8 cellular contexts compared by ENCODE assay signal in genomic region chr10:122342293-122343134, GRCh38. TPM values are rescaled to one million over a fixed set of nuclear protein-coding genes. Genes with fewer than 3 reads are reported as not detected.
A peak's percentile ranks its signal among the peaks of the same experiment; 100 is the strongest.
DNase-seq lines count a peak whose midpoint lies in the region; ATAC-seq, FAIRE-seq and TF ChIP-seq lines count a peak whose summit lies in the region.

No MANE protein-coding gene starts in this region.

- SMC1A ChIA-PET in GM12878 (lab: Charles Lee; ENCODE audit: uncharacterized antibody, unreplicated experiment): interaction anchor here (0.7 to 4.0 kb wide), 9 partner anchors 14 to 364 kb away, joined by 3 to 43 read pairs (median 5); no protein-coding TSS in a partner anchor

- BruUV-seq in GM12878 (replicated peaks; lab: Mats Ljungman, UMichigan): no TSS peak

- no peaks in the 10 kb centered on the region for H4K20me1 ChIP-seq in GM12878 (ENCODE audit: control insufficient read depth, insufficient read depth)

- peak; percentile 41 to 60 (median 50) for DNase-seq in CD4-positive, alpha-beta T cell
- DNase-seq in HFFc6 (peak; percentile 61), T-helper 9 cell (peak; percentile 39), GM12878 (ENCODE audit: low read depth, low spot score) (no peak), NCI-H2081 treated with DMSO at 0.1 percent for 48 hours (lab: John Stamatoyannopoulos, UW) (no peak), cortex of kidney (lab: John Stamatoyannopoulos, UW) (no peak)
- DNase-seq in stimulated activated CD4-positive, alpha-beta T cell treated with anti-CD3 and anti-CD28 coated beads, Interleukin-1b, Interleukin-23, amount 100 ng/mL, for 1 hour (ENCODE audit: low read depth in 2 of 2): peak; percentile 26 to 38

- H3K36me3 ChIP-seq in GM12878 (ENCODE audit: control insufficient read depth in 2 of 2, insufficient read depth in 2 of 2, low read length in 1 of 2) (no peaks in the 10 kb centered on the region), iPS-20b (ENCODE audit: insufficient read depth, low read depth, low read length) (no peaks in the 10 kb centered on the region)

- no peak overlapping the region for H3K27ac ChIP-seq in CD4-positive, alpha-beta T cell (ENCODE audit: low read depth, low read length)
- H3K27ac ChIP-seq in GM12878 (ENCODE audit: control insufficient read depth, insufficient read depth) (no peak overlapping the region), iPS-20b (ENCODE audit: low read length) (peak overlapping the region; percentile 8)

- no peak overlapping the region for H3K4me3 Mint-ChIP-seq in CD4-positive, alpha-beta T cell
- H3K4me3 Mint-ChIP-seq in HFFc6: no peak overlapping the region

- CTCF ChIA-PET in CD4-positive, alpha-beta T cell (lab: Charles Lee): interaction anchor here (0.6 to 3.6 kb wide), 8 partner anchors 32 to 223 kb away, joined by 3 to 30 read pairs (median 3); partner anchors contain the start of gene PLEKHA1
- CTCF ChIA-PET in GM12878 (lab: Yijun Ruan, JAX): interaction anchor here (0.7 to 4.4 kb wide), 8 partner anchors 18 to 223 kb away, joined by 3 to 91 read pairs (median 5); no protein-coding TSS in a partner anchor

- no peak for TF ChIP-seq POLR2A in GM12878 (IDR thresholded peaks at IDR 0.05; ENCODE audit: low read depth, low read length)

- peaks cover 7% of the 10 kb centered on the region for H3K27me3 Mint-ChIP-seq in CD4-positive, alpha-beta T cell
- peaks cover 11% of the 10 kb centered on the region for H3K27me3 Mint-ChIP-seq in HFFc6 (ENCODE audit: insufficient read depth)

- TF ChIP-seq CTCF in CD4-positive, alpha-beta T cell (IDR thresholded peaks at IDR 0.05): peak; percentile 80
- TF ChIP-seq CTCF in HFFc6 (IDR thresholded peaks at IDR 0.05) (peak; percentile 93), GM12878 (IDR thresholded peaks at IDR 0.05 in 2 of 3, conservative IDR thresholded peaks at IDR 0.05 in 1 of 3; ENCODE audit: control insufficient read depth in 2 of 3, extremely low read depth in 1 of 3, insufficient read depth in 1 of 3, low read depth in 3 of 3, low read length in 3 of 3) (peak; percentile 58 to 63 (median 62))

- H3K27me3 ChIP-seq in CD4-positive, alpha-beta T cell (ENCODE audit: control insufficient read depth, insufficient read depth, low read length): no peaks in the 10 kb centered on the region
- H3K27me3 ChIP-seq in GM12878 (replicated peaks in 1 of 2; ENCODE audit: control insufficient read depth in 2 of 2, insufficient read depth in 2 of 2, low read length in 1 of 2) (peaks cover 0 to 6% of the 10 kb centered on the region in 2 experiments; a peak in 2 of 4 replicates), iPS-20b (ENCODE audit: insufficient read depth, low read length) (no peaks in the 10 kb centered on the region)

- no peak overlapping the region for H3K27ac Mint-ChIP-seq in CD4-positive, alpha-beta T cell
- H3K27ac Mint-ChIP-seq in HFFc6: no peak overlapping the region

- H3K9me3 Mint-ChIP-seq in CD4-positive, alpha-beta T cell: no peaks in the 10 kb centered on the region
- H3K9me3 Mint-ChIP-seq in HFFc6: no peaks in the 10 kb centered on the region

- no peaks in the 10 kb centered on the region; the same call in 1 of the 2 replicates for H3K4me1 ChIP-seq in GM12878 (ENCODE audit: control insufficient read depth, insufficient read depth, low read length)
- H3K4me1 ChIP-seq in iPS-20b (ENCODE audit: insufficient read depth, low read length): peaks cover 13% of the 10 kb centered on the region; the same call in 1 of the 2 replicates

- intact Hi-C loops in CD4-positive, alpha-beta T cell (cut with DNase I, micrococcal nuclease): loop anchor here (1.0 to 2.0 kb wide), 4 partner anchors 44 to 223 kb away; no protein-coding TSS in a partner anchor
- intact Hi-C loops in GM12878 (cut with micrococcal nuclease; ENCODE audit: unreplicated experiment): loop anchor here (1.0 kb wide), 2 partner anchors 93 to 223 kb away; no protein-coding TSS in a partner anchor

- no peak overlapping the region for H2AFZ ChIP-seq in GM12878 (ENCODE audit: control insufficient read depth, low read depth, low read length)

- FAIRE-seq in GM12878 (lab: Jason Lieb, UNC): peak; percentile 59

- POLR2A ChIA-PET in CD4-positive, alpha-beta T cell (lab: Charles Lee): interaction anchor here (1.0 kb wide), 1 partner anchor 32 kb away, joined by 3 read pairs; the partner anchor contains the start of gene PLEKHA1
- POLR2A ChIA-PET in GM12878 (lab: Charles Lee): no interaction called here

- ATAC-seq in CD4-positive, alpha-beta T cell (ENCODE audit: poor library complexity): peak; percentile 80
- peak; percentile 74 for ATAC-seq in GM12878

- H3K36me3 Mint-ChIP-seq in CD4-positive, alpha-beta T cell (ENCODE audit: low read depth): no peaks in the 10 kb centered on the region
- H3K36me3 Mint-ChIP-seq in HFFc6 (ENCODE audit: low read depth): no peaks in the 10 kb centered on the region

- in situ Hi-C loops in GM12878 (cut with MboI): no loop called here

- no peaks in the 10 kb centered on the region for H3K79me2 ChIP-seq in GM12878 (ENCODE audit: control insufficient read depth, insufficient read depth, low read length)

- RAD21 ChIA-PET in GM12878 (lab: Charles Lee; ENCODE audit: unreplicated experiment): interaction anchor here (0.8 to 1.5 kb wide), 5 partner anchors 77 to 223 kb away, joined by 3 to 12 read pairs (median 4); no protein-coding TSS in a partner anchor

- peak; percentile 70 for TF ChIP-seq RAD21 in GM12878 (IDR thresholded peaks at IDR 0.05; ENCODE audit: insufficient read depth, low read depth, low read length)

- no peak overlapping the region for H3K4me2 ChIP-seq in GM12878 (ENCODE audit: control insufficient read depth, insufficient read depth)

- TF ChIP-seq EP300 in GM12878 (IDR thresholded peaks at IDR 0.05; ENCODE audit: borderline replicate concordance in 1 of 2, control insufficient read depth in 1 of 2, low read depth in 2 of 2, low read length in 2 of 2): no peak

- WGBS in GM12878 (ENCODE audit: insufficient coverage, insufficient replicate concordance, low lambda C conversion rate, missing lambda C conversion rate): 15% methylated on average over 8 of the region's 8 CpGs

- peaks cover 6% of the 10 kb centered on the region for H3K4me1 Mint-ChIP-seq in CD4-positive, alpha-beta T cell (ENCODE audit: low read depth)
- H3K4me1 Mint-ChIP-seq in HFFc6 (ENCODE audit: low read depth): peaks cover 9% of the 10 kb centered on the region

- no peaks in the 10 kb centered on the region for H3K9me3 ChIP-seq in CD4-positive, alpha-beta T cell (ENCODE audit: control insufficient read depth, low read length)
- H3K9me3 ChIP-seq in GM12878 (replicated peaks; ENCODE audit: control insufficient read depth, insufficient read depth, low read length) (no peaks in the 10 kb centered on the region), iPS-20b (ENCODE audit: insufficient read depth, low read depth, low read length) (peaks cover 14% of the 10 kb centered on the region)

- no peak overlapping the region for H3K4me3 ChIP-seq in GM12878
- H3K4me3 ChIP-seq in iPS-20b (ENCODE audit: low read length): no peak overlapping the region

- H3K9ac ChIP-seq in GM12878 (ENCODE audit: control insufficient read depth, insufficient read depth, low read length): no peak overlapping the region
- H3K9ac ChIP-seq in iPS-20b (ENCODE audit: low read depth, low read length): peak overlapping the region; percentile 47; the same call in 1 of the 2 replicates

TF ChIP-seq in GM12878, 131 proteins besides CTCF, POLR2A, EP300 and RAD21:
- no peak for TF ChIP-seq USF2 (IDR thresholded peaks at IDR 0.05; ENCODE audit: borderline replicate concordance, low read depth, low read length)
- peak; percentile 61 for TF ChIP-seq SMC3 (IDR thresholded peaks at IDR 0.05; ENCODE audit: borderline replicate concordance, low read length)
- 0 out of 2 replicates have a peak, but pooled peaks have one; percentile 7 for TF ChIP-seq RUNX3 (IDR thresholded peaks at IDR 0.05; ENCODE audit: low read length)

RNA-seq across cellular contexts. Expression of gene PLEKHA1, which starts 32.0 kb away (rescaled TPM):
- 10 to 100 TPM; 24.9 to 26.8 TPM for total RNA-seq in CD4-positive, alpha-beta T cell
- 10 to 100 TPM; 17.7 to 26.2 (median 19.3) TPM for total RNA-seq in HFFc6 (2021; fragmentation: NEBNext Ultra II Directional; extraction: Animal tissue kit (Norgen Biotek cat#: 25700))
- 18.5 and 20.4 TPM in 2 replicates for total RNA-seq in GM12878 (2013; cell fraction: nucleolus; rRNA removed)
- 0.23 and 0.33 TPM in 2 replicates for total RNA-seq in GM12878 (2014; rRNA removed)
- total RNA-seq in GM12878 (2014; rRNA removed; fragmentation: Illumina TruSeq; extraction: Trizol): 0.31 and 0.37 TPM in 2 replicates
- total RNA-seq in GM12878 (2021): 0.43 and 0.64 TPM in 2 replicates
- 3.2 TPM for polyA plus RNA-seq in GM12878 (2011; ENCODE audit: low read depth)
- 6.0 and 8.9 TPM in 2 replicates for polyA plus RNA-seq in GM12878 (2011; rRNA removed)
- polyA plus RNA-seq in GM12878 (2011; cell fraction: cytosol; rRNA removed): 2.7 and 2.8 TPM in 2 replicates
- polyA plus RNA-seq in GM12878 (2011; cell fraction: nucleus; rRNA removed): 5.4 and 6.0 TPM in 2 replicates
- 3.3 and 3.4 TPM in 2 replicates for polyA plus RNA-seq in GM12878 (2012)
- polyA plus RNA-seq in GM12878 (2014; fragmentation: Illumina TruSeq; extraction: Trizol): 0.50 and 0.60 TPM in 2 replicates
- under 1 TPM; 0.15 to 0.19 TPM for polyA plus RNA-seq in GM12878 (2014; fragmentation: Nextera tagmentation; extraction: Ambion mirVana)
- 0.25 and 0.33 TPM in 2 replicates for polyA plus RNA-seq in GM12878 (2014; rRNA removed)
- polyA plus RNA-seq in GM12878 (2016; fragmentation: Nextera tagmentation; extraction: Ambion mirVana): under 1 TPM; 0.25 to 0.35 TPM
- polyA minus RNA-seq in GM12878 (2011; rRNA and poly(A)+ RNA removed): 3.6 and 6.8 TPM in 2 replicates
- 2.7 and 4.8 TPM in 2 replicates for polyA minus RNA-seq in GM12878 (2011; cell fraction: cytosol; rRNA and poly(A)+ RNA removed)
- polyA minus RNA-seq in GM12878 (2011; cell fraction: nucleus; rRNA and poly(A)+ RNA removed): 3.4 and 4.5 TPM in 2 replicates

Comparison
In these comparisons a context has a peak if more than half of its experiments do, and no peak if none do; other contexts are left out.
1. DNase-seq: peak in CD4-positive, alpha-beta T cell (10 of 10), HFFc6 (single experiment), T-helper 9 cell (single experiment) and stimulated activated CD4-positive, alpha-beta T cell treated with anti-CD3 and anti-CD28 coated beads, Interleukin-1b, Interleukin-23, amount 100 ng/mL, for 1 hour (2 of 2); none in GM12878 (single experiment), NCI-H2081 treated with DMSO at 0.1 percent for 48 hours (single experiment) and cortex of kidney (single experiment).
2. Peak in every context shown above with its lines, with median percentiles within 50 percentile points of each other: CTCF ChIP-seq.